Comparison of ENCODE assay signal across 17 cellular contexts in genomic region chr6:142323377-142323776, GRCh38. TPM values are rescaled to one million over a fixed set of nuclear protein-coding genes. Genes with fewer than 3 reads are reported as not detected.
A peak's percentile ranks its signal among the peaks of the same experiment; 100 is the strongest.
DNase-seq lines count a peak whose midpoint lies in the region; ATAC-seq, FAIRE-seq and TF ChIP-seq lines count a peak whose summit lies in the region.
"Had no signal": no experiment of that assay in that cellular context is flagged by ENCODE, and none has a peak within 500 bp of the region (broad histone marks: within the 10 kb centered on the region; RNA-seq: fewer than 3 reads in every experiment).

No MANE protein-coding gene starts in this region.

- FAIRE-seq in pancreas (lab: Jason Lieb, UNC), result no peak
- FAIRE-seq: G401.6, islet of Langerhans had no signal

- no peaks in the 10 kb centered on the region for H3K9me3 ChIP-seq in pancreas
- no peaks in the 10 kb centered on the region for H3K9me3 ChIP-seq in right cardiac atrium (ENCODE audit: control insufficient read depth, low read length)

- H3K27me3 ChIP-seq in pancreas, result no peaks in the 10 kb centered on the region
- no peaks in the 10 kb centered on the region for H3K27me3 ChIP-seq in right cardiac atrium (ENCODE audit: control insufficient read depth, insufficient read depth)

- no peak overlapping the region for H3K4me3 ChIP-seq in pancreas
- no peak overlapping the region for H3K4me3 ChIP-seq in right cardiac atrium (ENCODE audit: low read length)

- intact Hi-C loops in pancreas (cut with DNase I), result no loop called here
- intact Hi-C loops in right cardiac atrium (cut with DNase I), result no loop called here

- H3K36me3 ChIP-seq in pancreas, result no peaks in the 10 kb centered on the region

- TF ChIP-seq CTCF in pancreas (IDR thresholded peaks at IDR 0.05), result no peak

- H3K27ac ChIP-seq in pancreas (no peak overlapping the region), right cardiac atrium (ENCODE audit: low read length) (no peak overlapping the region)

- DNase-seq in DMS53 (lab: John Stamatoyannopoulos, UW), result peak; percentile 97
- peak; percentile 57 for DNase-seq in NCI-H1105 (lab: John Stamatoyannopoulos, UW)
- peak; percentile 44 for DNase-seq in RKO (ENCODE audit: low spot score)
- DNase-seq in kidney tubule cell (ENCODE audit: low spot score), result peak; percentile 30
- DNase-seq in pancreas, result no peak
- DNase-seq in NCI-H1092 treated with DMSO at 0.1 percent for 48 hours (lab: John Stamatoyannopoulos, UW), result no peak
- no peak for DNase-seq in right cardiac atrium
- DNase-seq: activated CD4-positive, alpha-beta T cell treated with anti-CD3 and anti-CD28 coated beads for 4 hours; activated T-cell treated with anti-CD3 and anti-CD28 coated beads, Interleukin-2, amount 50 U/mL, for 4 hours; naive B cell; NCI-H1092; stimulated activated CD4-positive, alpha-beta T cell treated with anti-CD3 and anti-CD28 coated beads, Interleukin-4, amount 100 ng/mL, for 24 hours; stimulated activated naive CD8-positive, alpha-beta T cell treated with anti-CD3 and anti-CD28 coated beads, Interleukin-15, Interleukin-2, amounts not matched to agents 100 U/mL and 50 U/mL, for 24 hours; T-helper 17 cell had no signal

- 63 to 67% methylated on average over 6 of the region's 6 CpGs for WGBS in pancreas, 2 donors
- WGBS in right cardiac atrium, result 93% methylated on average over 6 of the region's 6 CpGs

- ATAC-seq in HG03039 (IDR thresholded peaks at IDR 0.05; ENCODE audit: unreplicated experiment) (no peak), pancreas (no peak), right cardiac atrium (no peak)
- ATAC-seq: activated T-cell treated with anti-CD3 and anti-CD28 coated beads, Interleukin-2, amount 50 U/mL, for 4 hours; stimulated activated naive CD8-positive, alpha-beta T cell treated with anti-CD3 and anti-CD28 coated beads, Interleukin-15, Interleukin-2, amounts not matched to agents 100 U/mL and 50 U/mL, for 24 hours; T-helper 17 cell had no signal

- H3K4me1 ChIP-seq in pancreas (no peaks in the 10 kb centered on the region), right cardiac atrium (ENCODE audit: control insufficient read depth, insufficient read depth, low read length) (no peaks in the 10 kb centered on the region)

RNA-seq across cellular contexts. Expression of gene ADGRG6, which starts 21.6 kb away (rescaled TPM):
- total RNA-seq in pancreas (10 to 100 TPM in 1 of 6 donors, 1 to 10 TPM in 5; 2.2 to 10.7 (median 5.4) TPM), right cardiac atrium (10 to 100 TPM; 12.6 to 23.9 (median 16.3) TPM)
- polyA plus RNA-seq in pancreas (1 to 10 TPM; 1.6 to 3.3 TPM), right cardiac atrium (4.1 TPM)

Comparison
In these comparisons a context has a peak if more than half of its experiments do, and no peak if none do; other contexts are left out.
1. DNase-seq: peak in DMS53 (single experiment), NCI-H1105 (single experiment), RKO (single experiment) and kidney tubule cell (single experiment); none in pancreas (0 of 6), NCI-H1092 treated with DMSO at 0.1 percent for 48 hours (single experiment) and right cardiac atrium (0 of 3).